In genomic region chr16:70770968-70771552, GRCh38 we compare ENCODE assay signal across 1 cellular context.
A peak's percentile ranks its signal among the peaks of the same experiment; 100 is the strongest.
TF ChIP-seq lines count a peak whose summit lies in the region.

No MANE protein-coding gene starts in this region.

TF ChIP-seq in HepG2, 621 proteins besides CTCF, POLR2A, EP300 and RAD21 (continued from another document and continues in another):
- TF ChIP-seq, protein P1, sequence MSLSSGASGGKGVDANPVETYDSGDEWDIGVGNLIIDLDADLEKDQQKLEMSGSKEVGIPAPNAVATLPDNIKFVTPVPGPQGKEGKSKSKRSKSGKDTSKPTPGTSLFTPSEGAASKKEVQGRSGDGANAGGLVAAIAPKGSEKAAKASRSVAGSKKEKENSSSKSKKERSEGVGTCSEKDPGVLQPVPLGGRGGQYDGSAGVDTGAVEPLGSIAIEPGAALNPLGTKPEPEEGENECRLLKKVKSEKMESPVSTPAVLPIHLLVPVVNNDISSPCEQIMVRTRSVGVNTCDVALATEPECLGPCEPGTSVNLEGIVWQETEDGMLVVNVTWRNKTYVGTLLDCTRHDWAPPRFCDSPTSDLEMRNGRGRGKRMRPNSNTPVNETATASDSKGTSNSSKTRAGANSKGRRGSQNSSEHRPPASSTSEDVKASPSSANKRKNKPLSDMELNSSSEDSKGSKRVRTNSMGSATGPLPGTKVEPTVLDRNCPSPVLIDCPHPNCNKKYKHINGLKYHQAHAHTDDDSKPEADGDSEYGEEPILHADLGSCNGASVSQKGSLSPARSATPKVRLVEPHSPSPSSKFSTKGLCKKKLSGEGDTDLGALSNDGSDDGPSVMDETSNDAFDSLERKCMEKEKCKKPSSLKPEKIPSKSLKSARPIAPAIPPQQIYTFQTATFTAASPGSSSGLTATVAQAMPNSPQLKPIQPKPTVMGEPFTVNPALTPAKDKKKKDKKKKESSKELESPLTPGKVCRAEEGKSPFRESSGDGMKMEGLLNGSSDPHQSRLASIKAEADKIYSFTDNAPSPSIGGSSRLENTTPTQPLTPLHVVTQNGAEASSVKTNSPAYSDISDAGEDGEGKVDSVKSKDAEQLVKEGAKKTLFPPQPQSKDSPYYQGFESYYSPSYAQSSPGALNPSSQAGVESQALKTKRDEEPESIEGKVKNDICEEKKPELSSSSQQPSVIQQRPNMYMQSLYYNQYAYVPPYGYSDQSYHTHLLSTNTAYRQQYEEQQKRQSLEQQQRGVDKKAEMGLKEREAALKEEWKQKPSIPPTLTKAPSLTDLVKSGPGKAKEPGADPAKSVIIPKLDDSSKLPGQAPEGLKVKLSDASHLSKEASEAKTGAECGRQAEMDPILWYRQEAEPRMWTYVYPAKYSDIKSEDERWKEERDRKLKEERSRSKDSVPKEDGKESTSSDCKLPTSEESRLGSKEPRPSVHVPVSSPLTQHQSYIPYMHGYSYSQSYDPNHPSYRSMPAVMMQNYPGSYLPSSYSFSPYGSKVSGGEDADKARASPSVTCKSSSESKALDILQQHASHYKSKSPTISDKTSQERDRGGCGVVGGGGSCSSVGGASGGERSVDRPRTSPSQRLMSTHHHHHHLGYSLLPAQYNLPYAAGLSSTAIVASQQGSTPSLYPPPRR (CRISPR knock-in tag; IDR thresholded peaks at IDR 0.05; ENCODE audit: borderline replicate concordance): no peak; the same call in 1 of the 2 replicates
- no peak for TF ChIP-seq MXD4 (CRISPR knock-in tag; IDR thresholded peaks at IDR 0.05)
- TF ChIP-seq AHR (CRISPR knock-in tag; IDR thresholded peaks at IDR 0.05): no peak
- TF ChIP-seq ZNF235 (CRISPR knock-in tag; IDR thresholded peaks at IDR 0.05; ENCODE audit: borderline replicate concordance): no peak
- TF ChIP-seq SATB2 (CRISPR knock-in tag; IDR thresholded peaks at IDR 0.05): no peak
- no peak for TF ChIP-seq HNF4A (CRISPR knock-in tag; IDR thresholded peaks at IDR 0.05)
- TF ChIP-seq ARHGAP35 (CRISPR knock-in tag; IDR thresholded peaks at IDR 0.05; ENCODE audit: borderline replicate concordance): no peak
- TF ChIP-seq ZNF562 (CRISPR knock-in tag; IDR thresholded peaks at IDR 0.05; ENCODE audit: borderline replicate concordance): no peak
- no peak for TF ChIP-seq CHD2 (IDR thresholded peaks at IDR 0.05; ENCODE audit: low read depth, low read length)
- TF ChIP-seq STAT6 (CRISPR knock-in tag; IDR thresholded peaks at IDR 0.05; ENCODE audit: borderline replicate concordance): no peak
- 0 out of 2 replicates have a peak, but pooled peaks have one; percentile 17 for TF ChIP-seq ISL2 (CRISPR knock-in tag; IDR thresholded peaks at IDR 0.05)
- TF ChIP-seq ZNF607 (CRISPR knock-in tag; IDR thresholded peaks at IDR 0.05; ENCODE audit: borderline replicate concordance): no peak
- TF ChIP-seq, protein P2, sequence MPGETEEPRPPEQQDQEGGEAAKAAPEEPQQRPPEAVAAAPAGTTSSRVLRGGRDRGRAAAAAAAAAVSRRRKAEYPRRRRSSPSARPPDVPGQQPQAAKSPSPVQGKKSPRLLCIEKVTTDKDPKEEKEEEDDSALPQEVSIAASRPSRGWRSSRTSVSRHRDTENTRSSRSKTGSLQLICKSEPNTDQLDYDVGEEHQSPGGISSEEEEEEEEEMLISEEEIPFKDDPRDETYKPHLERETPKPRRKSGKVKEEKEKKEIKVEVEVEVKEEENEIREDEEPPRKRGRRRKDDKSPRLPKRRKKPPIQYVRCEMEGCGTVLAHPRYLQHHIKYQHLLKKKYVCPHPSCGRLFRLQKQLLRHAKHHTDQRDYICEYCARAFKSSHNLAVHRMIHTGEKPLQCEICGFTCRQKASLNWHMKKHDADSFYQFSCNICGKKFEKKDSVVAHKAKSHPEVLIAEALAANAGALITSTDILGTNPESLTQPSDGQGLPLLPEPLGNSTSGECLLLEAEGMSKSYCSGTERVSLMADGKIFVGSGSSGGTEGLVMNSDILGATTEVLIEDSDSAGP (CRISPR knock-in tag; IDR thresholded peaks at IDR 0.05; ENCODE audit: borderline replicate concordance): no peak; the same call in 1 of the 2 replicates
- TF ChIP-seq ZNF367 (CRISPR knock-in tag; IDR thresholded peaks at IDR 0.05; ENCODE audit: borderline replicate concordance): no peak
- no peak for TF ChIP-seq SKI (IDR thresholded peaks at IDR 0.05; ENCODE audit: partially characterized antibody)
- no peak for TF ChIP-seq GLMP (CRISPR knock-in tag; IDR thresholded peaks at IDR 0.05; ENCODE audit: borderline replicate concordance)
- TF ChIP-seq BHLHE40 (IDR thresholded peaks at IDR 0.05; ENCODE audit: low read length): peak; percentile 24; the same call in 1 of the 2 replicates
- TF ChIP-seq, protein P3, sequence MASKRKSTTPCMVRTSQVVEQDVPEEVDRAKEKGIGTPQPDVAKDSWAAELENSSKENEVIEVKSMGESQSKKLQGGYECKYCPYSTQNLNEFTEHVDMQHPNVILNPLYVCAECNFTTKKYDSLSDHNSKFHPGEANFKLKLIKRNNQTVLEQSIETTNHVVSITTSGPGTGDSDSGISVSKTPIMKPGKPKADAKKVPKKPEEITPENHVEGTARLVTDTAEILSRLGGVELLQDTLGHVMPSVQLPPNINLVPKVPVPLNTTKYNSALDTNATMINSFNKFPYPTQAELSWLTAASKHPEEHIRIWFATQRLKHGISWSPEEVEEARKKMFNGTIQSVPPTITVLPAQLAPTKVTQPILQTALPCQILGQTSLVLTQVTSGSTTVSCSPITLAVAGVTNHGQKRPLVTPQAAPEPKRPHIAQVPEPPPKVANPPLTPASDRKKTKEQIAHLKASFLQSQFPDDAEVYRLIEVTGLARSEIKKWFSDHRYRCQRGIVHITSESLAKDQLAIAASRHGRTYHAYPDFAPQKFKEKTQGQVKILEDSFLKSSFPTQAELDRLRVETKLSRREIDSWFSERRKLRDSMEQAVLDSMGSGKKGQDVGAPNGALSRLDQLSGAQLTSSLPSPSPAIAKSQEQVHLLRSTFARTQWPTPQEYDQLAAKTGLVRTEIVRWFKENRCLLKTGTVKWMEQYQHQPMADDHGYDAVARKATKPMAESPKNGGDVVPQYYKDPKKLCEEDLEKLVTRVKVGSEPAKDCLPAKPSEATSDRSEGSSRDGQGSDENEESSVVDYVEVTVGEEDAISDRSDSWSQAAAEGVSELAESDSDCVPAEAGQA (IDR thresholded peaks at IDR 0.05; ENCODE audit: low read depth): no peak
- TF ChIP-seq, protein P3 (CRISPR knock-in tag; IDR thresholded peaks at IDR 0.05; ENCODE audit: borderline replicate concordance): no peak
- TF ChIP-seq, protein P4, sequence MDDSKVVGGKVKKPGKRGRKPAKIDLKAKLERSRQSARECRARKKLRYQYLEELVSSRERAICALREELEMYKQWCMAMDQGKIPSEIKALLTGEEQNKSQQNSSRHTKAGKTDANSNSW (CRISPR knock-in tag; IDR thresholded peaks at IDR 0.05; ENCODE audit: borderline replicate concordance): no peak
- peak; percentile 37; the same call in 1 of the 2 replicates for TF ChIP-seq ZFX (CRISPR knock-in tag; IDR thresholded peaks at IDR 0.05; ENCODE audit: low read depth)
- TF ChIP-seq, protein P5, sequence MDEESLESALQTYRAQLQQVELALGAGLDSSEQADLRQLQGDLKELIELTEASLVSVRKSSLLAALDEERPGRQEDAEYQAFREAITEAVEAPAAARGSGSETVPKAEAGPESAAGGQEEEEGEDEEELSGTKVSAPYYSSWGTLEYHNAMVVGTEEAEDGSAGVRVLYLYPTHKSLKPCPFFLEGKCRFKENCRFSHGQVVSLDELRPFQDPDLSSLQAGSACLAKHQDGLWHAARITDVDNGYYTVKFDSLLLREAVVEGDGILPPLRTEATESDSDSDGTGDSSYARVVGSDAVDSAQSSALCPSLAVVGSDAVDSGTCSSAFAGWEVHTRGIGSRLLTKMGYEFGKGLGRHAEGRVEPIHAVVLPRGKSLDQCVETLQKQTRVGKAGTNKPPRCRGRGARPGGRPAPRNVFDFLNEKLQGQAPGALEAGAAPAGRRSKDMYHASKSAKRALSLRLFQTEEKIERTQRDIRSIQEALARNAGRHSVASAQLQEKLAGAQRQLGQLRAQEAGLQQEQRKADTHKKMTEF (CRISPR knock-in tag; IDR thresholded peaks at IDR 0.05): 0 out of 2 replicates have a peak, but pooled peaks have one; percentile 24
- TF ChIP-seq ZBTB2 (CRISPR knock-in tag; IDR thresholded peaks at IDR 0.05; ENCODE audit: low read depth): no peak
- TF ChIP-seq CCAR2 (optimal IDR thresholded peaks at IDR 0.05; ENCODE audit: low read depth, low read length): no peak
- TF ChIP-seq HMG20A (CRISPR knock-in tag; IDR thresholded peaks at IDR 0.05; ENCODE audit: borderline replicate concordance): no peak
- TF ChIP-seq ATRX (CRISPR knock-in tag; IDR thresholded peaks at IDR 0.05; ENCODE audit: borderline replicate concordance): no peak
- no peak for TF ChIP-seq ZNF557 (CRISPR knock-in tag; IDR thresholded peaks at IDR 0.05)
- no peak for TF ChIP-seq RBM22 (optimal IDR thresholded peaks at IDR 0.05; ENCODE audit: low read length)
- TF ChIP-seq MTF2 (CRISPR knock-in tag; IDR thresholded peaks at IDR 0.05; ENCODE audit: borderline replicate concordance): no peak
- no peak for TF ChIP-seq ZNF749 (CRISPR knock-in tag; IDR thresholded peaks at IDR 0.05; ENCODE audit: borderline replicate concordance)
- TF ChIP-seq ZFAT (CRISPR knock-in tag; conservative IDR thresholded peaks at IDR 0.05): no peak
- no peak for TF ChIP-seq ZNF775 (CRISPR knock-in tag; IDR thresholded peaks at IDR 0.05; ENCODE audit: borderline replicate concordance)
- TF ChIP-seq ZSCAN12 (CRISPR knock-in tag; IDR thresholded peaks at IDR 0.05): no peak
- TF ChIP-seq, protein P6, sequence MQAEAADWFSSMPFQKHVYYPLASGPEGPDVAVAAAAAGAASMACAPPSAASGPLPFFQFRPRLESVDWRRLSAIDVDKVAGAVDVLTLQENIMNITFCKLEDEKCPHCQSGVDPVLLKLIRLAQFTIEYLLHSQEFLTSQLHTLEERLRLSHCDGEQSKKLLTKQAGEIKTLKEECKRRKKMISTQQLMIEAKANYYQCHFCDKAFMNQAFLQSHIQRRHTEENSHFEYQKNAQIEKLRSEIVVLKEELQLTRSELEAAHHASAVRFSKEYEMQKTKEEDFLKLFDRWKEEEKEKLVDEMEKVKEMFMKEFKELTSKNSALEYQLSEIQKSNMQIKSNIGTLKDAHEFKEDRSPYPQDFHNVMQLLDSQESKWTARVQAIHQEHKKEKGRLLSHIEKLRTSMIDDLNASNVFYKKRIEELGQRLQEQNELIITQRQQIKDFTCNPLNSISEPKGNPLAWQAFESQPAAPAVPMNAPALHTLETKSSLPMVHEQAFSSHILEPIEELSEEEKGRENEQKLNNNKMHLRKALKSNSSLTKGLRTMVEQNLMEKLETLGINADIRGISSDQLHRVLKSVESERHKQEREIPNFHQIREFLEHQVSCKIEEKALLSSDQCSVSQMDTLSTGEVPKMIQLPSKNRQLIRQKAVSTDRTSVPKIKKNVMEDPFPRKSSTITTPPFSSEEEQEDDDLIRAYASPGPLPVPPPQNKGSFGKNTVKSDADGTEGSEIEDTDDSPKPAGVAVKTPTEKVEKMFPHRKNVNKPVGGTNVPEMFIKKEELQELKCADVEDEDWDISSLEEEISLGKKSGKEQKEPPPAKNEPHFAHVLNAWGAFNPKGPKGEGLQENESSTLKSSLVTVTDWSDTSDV (CRISPR knock-in tag; IDR thresholded peaks at IDR 0.05): no peak
- TF ChIP-seq DNMT1 (CRISPR knock-in tag; IDR thresholded peaks at IDR 0.05): 0 out of 2 replicates have a peak, but pooled peaks have one; percentile 71
